In the genomic region with DNA sequence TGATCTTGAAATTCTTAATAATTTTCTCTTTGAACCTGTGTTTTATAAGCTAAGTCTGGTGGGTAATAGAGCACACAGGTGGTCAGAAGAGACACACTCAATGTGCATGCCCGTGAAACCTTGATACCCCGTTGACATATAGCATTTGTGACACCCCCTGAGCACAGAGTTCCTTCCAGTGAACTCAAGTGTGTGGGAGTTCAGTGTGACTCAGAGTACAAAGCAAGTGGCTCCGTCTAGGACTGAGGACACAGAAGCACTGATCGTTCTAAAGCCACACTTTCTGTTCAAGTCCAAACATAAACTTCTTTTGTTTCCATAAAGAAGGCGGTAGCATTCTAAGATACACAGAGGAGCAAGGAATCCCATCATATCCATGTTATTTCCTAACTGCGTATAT, we compare ENCODE assay signal across 24 cellular contexts.
A peak's percentile ranks its signal among the peaks of the same experiment; 100 is the strongest.
DNase-seq lines count a peak whose midpoint lies in the region; FAIRE-seq and TF ChIP-seq lines count a peak whose summit lies in the region.
"Had no signal": no experiment of that assay in that cellular context is flagged by ENCODE, and none has a peak within 500 bp of the region (broad histone marks: within the 10 kb centered on the region; RNA-seq: fewer than 3 reads in every experiment).

No MANE protein-coding gene starts in this region.

- H2AFZ ChIP-seq in neuronal stem cell (ENCODE audit: low read length): no peak overlapping the region
- H2AFZ ChIP-seq: GM23338 had no signal

- H2BK120ac ChIP-seq in neuronal stem cell (ENCODE audit: low read depth, low read length): no peak overlapping the region

- H2BK15ac ChIP-seq in neuronal stem cell (ENCODE audit: low read length): no peak overlapping the region

- H2AK5ac ChIP-seq in neuronal stem cell (ENCODE audit: low read depth, low read length): no peak overlapping the region

- no peak overlapping the region for H2BK5ac ChIP-seq in neuronal stem cell (ENCODE audit: low read length)

- no peaks in the 10 kb centered on the region for H3K4me1 ChIP-seq in neuronal stem cell (ENCODE audit: control insufficient read depth in 2 of 2, insufficient read depth in 1 of 2, low read depth in 1 of 2, low read length in 2 of 2)
- H3K4me1 ChIP-seq: Caco-2, pancreas, right atrium auricular region had no signal

- H4K91ac ChIP-seq in neuronal stem cell (ENCODE audit: low read depth, low read length, poor library complexity): no peak overlapping the region

- H3K4me2 ChIP-seq in neuronal stem cell (ENCODE audit: insufficient read depth, low read length, poor library complexity, severe bottlenecking): no peak overlapping the region
- H3K4me2 ChIP-seq: GM23338 had no signal

- no peak overlapping the region for H3K27ac ChIP-seq in neuronal stem cell (replicated peaks; ENCODE audit: low read length)
- H3K27ac ChIP-seq: C4-2B, coronary artery, pancreas, right atrium auricular region, RWPE1 had no signal

- H3K4ac ChIP-seq in neuronal stem cell (ENCODE audit: low read length): no peak overlapping the region

- no peak overlapping the region for H3K18ac ChIP-seq in neuronal stem cell (ENCODE audit: low read length)

- H3K4me3 ChIP-seq in foreskin fibroblast (ENCODE audit: low read depth in 1 of 2, low read length in 2 of 2): no peak overlapping the region
- no peak overlapping the region for H3K4me3 ChIP-seq in neuronal stem cell (ENCODE audit: low read length in 2 of 2)
- H3K4me3 ChIP-seq: coronary artery, GM23338, pancreas, right atrium auricular region had no signal

- no peak overlapping the region for H3K23ac ChIP-seq in neuronal stem cell (ENCODE audit: low read depth, low read length, poor library complexity)

- H2BK12ac ChIP-seq in neuronal stem cell (ENCODE audit: low read length): no peak overlapping the region

- FAIRE-seq in GM19239 (lab: Jason Lieb, UNC): no peak
- FAIRE-seq: GM12891, pancreas had no signal

- H3K14ac ChIP-seq in neuronal stem cell (ENCODE audit: low read length): no peak overlapping the region

- DNase-seq in GM03348 (ENCODE audit: low spot score): peak; percentile 12
- peak; percentile 31 for DNase-seq in RKO (ENCODE audit: low spot score)
- DNase-seq in foreskin fibroblast: peak; percentile 10 to 38
- peak; percentile 45 for DNase-seq in renal cortical epithelial cell (ENCODE audit: low read depth)
- DNase-seq in neuronal stem cell (ENCODE audit: low spot score): no peak
- DNase-seq in UCSD-AML1 (lab: John Stamatoyannopoulos, UW; ENCODE audit: unreplicated experiment): no peak
- DNase-seq in HUDEP-2 (lab: John Stamatoyannopoulos, UW; ENCODE audit: unreplicated experiment in 76 of 76): no peak
- DNase-seq in GM19239 (ENCODE audit: insufficient read length, low spot score): no peak
- DNase-seq: activated CD4-positive, alpha-beta memory T cell treated with anti-CD3 and anti-CD28 coated beads for 36 hours; activated CD8-positive, alpha-beta memory T cell treated with anti-CD3 and anti-CD28 coated beads, Interleukin-2, amount 50 U/mL, for 48 hours; Caco-2; IMR-90; NCI-H1092 treated with DMSO at 0.1 percent for 48 hours; NCI-H187 treated with DMSO at 0.1 percent for 48 hours; NCI-H69; pancreas; stimulated activated CD4-positive, alpha-beta T cell treated with anti-CD3 and anti-CD28 coated beads, Interleukin-4, amount 100 ng/mL, for 4 hours; substantia nigra had no signal

- H3K36me3 ChIP-seq in neuronal stem cell (replicated peaks in 1 of 2; ENCODE audit: control insufficient read depth in 2 of 2, insufficient read depth in 2 of 2, low read length in 2 of 2): no peaks in the 10 kb centered on the region
- H3K36me3 ChIP-seq: pancreas, right atrium auricular region had no signal

- H3K9me3 ChIP-seq in neuronal stem cell (replicated peaks in 1 of 2; ENCODE audit: control insufficient read depth in 2 of 2, insufficient read depth in 1 of 2, low read depth in 1 of 2, low read length in 2 of 2): no peaks in the 10 kb centered on the region
- H3K9me3 ChIP-seq: Caco-2, pancreas, right atrium auricular region had no signal

- no peak for TF ChIP-seq CTCF in foreskin fibroblast (IDR thresholded peaks at IDR 0.05; ENCODE audit: low read depth, low read length)

- H3K9ac ChIP-seq in neuronal stem cell (ENCODE audit: low read depth, low read length, poor library complexity): no peak overlapping the region

- H4K8ac ChIP-seq in neuronal stem cell (ENCODE audit: low read depth, low read length): no peak overlapping the region

- no peaks in the 10 kb centered on the region for H3K27me3 ChIP-seq in neuronal stem cell (ENCODE audit: control insufficient read depth in 3 of 3, insufficient read depth in 3 of 3, low read depth in 1 of 3, low read length in 3 of 3)
- H3K27me3 ChIP-seq: right atrium auricular region had no signal

- no peaks in the 10 kb centered on the region for H3K79me1 ChIP-seq in neuronal stem cell (ENCODE audit: low read depth, low read length)

- WGBS in neuronal stem cell (ENCODE audit: extremely low coverage in 2 of 2, insufficient read length in 2 of 2, insufficient replicate concordance in 1 of 2), 2 donors: no CpG with 5 or more reads among the region's 6 CpGs

Comparison
In these comparisons a context has a peak if more than half of its experiments do, and no peak if none do; other contexts are left out.
1. DNase-seq: peak in GM03348 (single experiment), RKO (single experiment), foreskin fibroblast (2 of 2) and renal cortical epithelial cell (single experiment); none in neuronal stem cell (single experiment), UCSD-AML1 (single experiment), HUDEP-2 (0 of 76) and GM19239 (single experiment).